In genomic region chr4:116668190-116668589, GRCh38 we compare ENCODE assay signal across 17 cellular contexts.
A peak's percentile ranks its signal among the peaks of the same experiment; 100 is the strongest.
DNase-seq lines count a peak whose midpoint lies in the region; ATAC-seq and TF ChIP-seq lines count a peak whose summit lies in the region.
"Had no signal": no experiment of that assay in that cellular context is flagged by ENCODE, and none has a peak within 500 bp of the region (broad histone marks: within the 10 kb centered on the region; RNA-seq: fewer than 3 reads in every experiment).

No MANE protein-coding gene starts in this region.

- POLR2A ChIA-PET in A673 (lab: Charles Lee; ENCODE audit: low non-redundant PET) = no interaction called here
- POLR2A ChIA-PET in PC-3 (lab: Charles Lee; ENCODE audit: unreplicated experiment) = no interaction called here

- H3K4me1 ChIP-seq in A673 (ENCODE audit: insufficient read depth, low read length, poor library complexity, severe bottlenecking) (no peaks in the 10 kb centered on the region), PC-3 (ENCODE audit: insufficient read depth, low read length) (no peaks in the 10 kb centered on the region), foreskin keratinocyte (no peaks in the 10 kb centered on the region)
- H3K4me1 ChIP-seq: uterus had no signal

- H3K4me3 ChIP-seq in A673 (ENCODE audit: low read depth, low read length, poor library complexity, severe bottlenecking) = no peak overlapping the region
- H3K4me3 ChIP-seq in PC-3 (ENCODE audit: low read length) = no peak overlapping the region
- H3K4me3 ChIP-seq: uterus had no signal

- H3K9me3 ChIP-seq in A673 (ENCODE audit: low read depth, low read length, poor library complexity, severe bottlenecking) = no peaks in the 10 kb centered on the region
- H3K9me3 ChIP-seq in PC-3 (ENCODE audit: low read length) = no peaks in the 10 kb centered on the region
- H3K9me3 ChIP-seq: uterus had no signal

- no peaks in the 10 kb centered on the region for H3K79me2 ChIP-seq in PC-3 (ENCODE audit: low read length)

- no peak overlapping the region for H3K4me2 ChIP-seq in PC-3 (ENCODE audit: low read length)

- H3K36me3 ChIP-seq in A673 (ENCODE audit: insufficient read depth, low read length, poor library complexity, severe bottlenecking) = no peaks in the 10 kb centered on the region
- no peaks in the 10 kb centered on the region for H3K36me3 ChIP-seq in PC-3 (ENCODE audit: low read depth, low read length)
- H3K36me3 ChIP-seq: uterus had no signal

- peak; percentile 40; the same call in 1 of the 2 replicates for TF ChIP-seq CTCF in A673 (conservative IDR thresholded peaks at IDR 0.05; ENCODE audit: low read depth, low read length)
- TF ChIP-seq CTCF in GM13976 (IDR thresholded peaks at IDR 0.05; ENCODE audit: borderline replicate concordance, control extremely low read depth, extremely low read depth, insufficient read depth, missing control alignments) = peak; percentile 22
- TF ChIP-seq CTCF in PC-3 (conservative IDR thresholded peaks at IDR 0.05; ENCODE audit: low read depth, low read length) = peak; percentile 33; the same call in 1 of the 2 replicates
- peak; percentile 26 for TF ChIP-seq CTCF in foreskin keratinocyte (conservative IDR thresholded peaks at IDR 0.05)

- no peaks in the 10 kb centered on the region for H4K20me1 ChIP-seq in PC-3 (ENCODE audit: low read length)

- H3K9ac ChIP-seq in PC-3 (ENCODE audit: low read length) = no peak overlapping the region

- no peak overlapping the region for H2AFZ ChIP-seq in PC-3 (ENCODE audit: low read length)

- intact Hi-C loops in A673 (cut with micrococcal nuclease; ENCODE audit: unreplicated experiment) (no loop called here), PC-3 (cut with micrococcal nuclease) (no loop called here)

- CTCF ChIA-PET in A673 (lab: Charles Lee) = no interaction called here
- CTCF ChIA-PET in PC-3 (lab: Charles Lee) = no interaction called here

- H3K9me2 ChIP-seq in PC-3 (replicated peaks; ENCODE audit: low read length) = no peaks in the 10 kb centered on the region

- H3K27me3 ChIP-seq in A673 (replicated peaks; ENCODE audit: insufficient read depth, low read depth, low read length, poor library complexity) (no peaks in the 10 kb centered on the region), PC-3 (ENCODE audit: low read length) (no peaks in the 10 kb centered on the region), foreskin keratinocyte (no peaks in the 10 kb centered on the region)
- H3K27me3 ChIP-seq: uterus had no signal

- no peak overlapping the region for H3K27ac ChIP-seq in A673 (ENCODE audit: low read depth, low read length, poor library complexity, severe bottlenecking)
- no peak overlapping the region for H3K27ac ChIP-seq in PC-3 (ENCODE audit: low read length)
- H3K27ac ChIP-seq in foreskin keratinocyte = no peak overlapping the region
- H3K27ac ChIP-seq: HL-60, uterus had no signal

- BruUV-seq in A673 (replicated peaks; lab: Mats Ljungman, UMichigan) (no TSS peak), PC-3 (replicated peaks; lab: Mats Ljungman, UMichigan) (no TSS peak)

- ATAC-seq in PC-3 = no peak
- no peak for ATAC-seq in foreskin keratinocyte
- no peak for ATAC-seq in GM19351 (IDR thresholded peaks at IDR 0.05; ENCODE audit: unreplicated experiment)

- no peaks in the 10 kb centered on the region for H3F3A ChIP-seq in PC-3 (ENCODE audit: low read length, unreplicated experiment)

- in situ Hi-C loops in GM13976 (cut with MboI; ENCODE audit: low sequenced_read_pairs, unreplicated experiment) = no loop called here

- DNase-seq in A673 (ENCODE audit: low spot score) = no peak
- DNase-seq in GM13976 (ENCODE audit: low spot score) = no peak
- no peak for DNase-seq in PC-3
- DNase-seq in foreskin keratinocyte = no peak
- no peak for DNase-seq in hepatic stellate cell (ENCODE audit: low spot score)
- DNase-seq in NCI-H1694 treated with DMSO at 0.1 percent for 48 hours (lab: John Stamatoyannopoulos, UW) = no peak
- DNase-seq in HK-2 (ENCODE audit: unreplicated experiment) = no peak
- DNase-seq: activated CD4-positive, alpha-beta T cell treated with anti-CD3 and anti-CD28 coated beads for 4 hours; activated naive CD4-positive, alpha-beta T cell; mesenchymal stem cell; NCI-H1417 treated with DMSO at 0.1 percent for 48 hours; NCI-H2171 treated with DMSO at 0.1 percent for 48 hours; nephron progenitor cell; SHP77 treated with DMSO at 0.1 percent for 48 hours; uterus had no signal
